Comparison of ENCODE assay signal across 1 cellular context in the genomic region with DNA sequence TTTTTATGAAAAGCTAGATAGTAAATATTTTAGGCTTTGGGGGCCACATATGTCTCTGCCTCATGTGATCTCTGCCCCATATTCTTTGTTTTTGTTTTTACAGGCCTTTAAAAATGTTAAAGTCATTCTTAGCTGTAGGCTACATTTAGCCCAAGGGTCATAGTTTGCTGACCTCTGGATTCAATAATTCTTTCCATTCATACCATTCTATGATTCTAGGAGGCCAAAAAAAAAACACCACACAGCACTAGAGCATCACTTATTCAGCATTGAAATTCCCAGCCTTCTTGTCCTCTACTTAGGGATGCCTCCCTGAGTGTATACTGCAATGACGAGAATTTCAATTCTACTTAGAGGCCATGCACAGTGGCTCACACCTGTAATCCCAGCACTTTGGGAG.
TF ChIP-seq lines count a peak whose summit lies in the region.

No MANE protein-coding gene starts in this region.

TF ChIP-seq in GM23338, 12 proteins besides CTCF, POLR2A, EP300 and RAD21 (continued from another document):
- TF ChIP-seq, protein P1, sequence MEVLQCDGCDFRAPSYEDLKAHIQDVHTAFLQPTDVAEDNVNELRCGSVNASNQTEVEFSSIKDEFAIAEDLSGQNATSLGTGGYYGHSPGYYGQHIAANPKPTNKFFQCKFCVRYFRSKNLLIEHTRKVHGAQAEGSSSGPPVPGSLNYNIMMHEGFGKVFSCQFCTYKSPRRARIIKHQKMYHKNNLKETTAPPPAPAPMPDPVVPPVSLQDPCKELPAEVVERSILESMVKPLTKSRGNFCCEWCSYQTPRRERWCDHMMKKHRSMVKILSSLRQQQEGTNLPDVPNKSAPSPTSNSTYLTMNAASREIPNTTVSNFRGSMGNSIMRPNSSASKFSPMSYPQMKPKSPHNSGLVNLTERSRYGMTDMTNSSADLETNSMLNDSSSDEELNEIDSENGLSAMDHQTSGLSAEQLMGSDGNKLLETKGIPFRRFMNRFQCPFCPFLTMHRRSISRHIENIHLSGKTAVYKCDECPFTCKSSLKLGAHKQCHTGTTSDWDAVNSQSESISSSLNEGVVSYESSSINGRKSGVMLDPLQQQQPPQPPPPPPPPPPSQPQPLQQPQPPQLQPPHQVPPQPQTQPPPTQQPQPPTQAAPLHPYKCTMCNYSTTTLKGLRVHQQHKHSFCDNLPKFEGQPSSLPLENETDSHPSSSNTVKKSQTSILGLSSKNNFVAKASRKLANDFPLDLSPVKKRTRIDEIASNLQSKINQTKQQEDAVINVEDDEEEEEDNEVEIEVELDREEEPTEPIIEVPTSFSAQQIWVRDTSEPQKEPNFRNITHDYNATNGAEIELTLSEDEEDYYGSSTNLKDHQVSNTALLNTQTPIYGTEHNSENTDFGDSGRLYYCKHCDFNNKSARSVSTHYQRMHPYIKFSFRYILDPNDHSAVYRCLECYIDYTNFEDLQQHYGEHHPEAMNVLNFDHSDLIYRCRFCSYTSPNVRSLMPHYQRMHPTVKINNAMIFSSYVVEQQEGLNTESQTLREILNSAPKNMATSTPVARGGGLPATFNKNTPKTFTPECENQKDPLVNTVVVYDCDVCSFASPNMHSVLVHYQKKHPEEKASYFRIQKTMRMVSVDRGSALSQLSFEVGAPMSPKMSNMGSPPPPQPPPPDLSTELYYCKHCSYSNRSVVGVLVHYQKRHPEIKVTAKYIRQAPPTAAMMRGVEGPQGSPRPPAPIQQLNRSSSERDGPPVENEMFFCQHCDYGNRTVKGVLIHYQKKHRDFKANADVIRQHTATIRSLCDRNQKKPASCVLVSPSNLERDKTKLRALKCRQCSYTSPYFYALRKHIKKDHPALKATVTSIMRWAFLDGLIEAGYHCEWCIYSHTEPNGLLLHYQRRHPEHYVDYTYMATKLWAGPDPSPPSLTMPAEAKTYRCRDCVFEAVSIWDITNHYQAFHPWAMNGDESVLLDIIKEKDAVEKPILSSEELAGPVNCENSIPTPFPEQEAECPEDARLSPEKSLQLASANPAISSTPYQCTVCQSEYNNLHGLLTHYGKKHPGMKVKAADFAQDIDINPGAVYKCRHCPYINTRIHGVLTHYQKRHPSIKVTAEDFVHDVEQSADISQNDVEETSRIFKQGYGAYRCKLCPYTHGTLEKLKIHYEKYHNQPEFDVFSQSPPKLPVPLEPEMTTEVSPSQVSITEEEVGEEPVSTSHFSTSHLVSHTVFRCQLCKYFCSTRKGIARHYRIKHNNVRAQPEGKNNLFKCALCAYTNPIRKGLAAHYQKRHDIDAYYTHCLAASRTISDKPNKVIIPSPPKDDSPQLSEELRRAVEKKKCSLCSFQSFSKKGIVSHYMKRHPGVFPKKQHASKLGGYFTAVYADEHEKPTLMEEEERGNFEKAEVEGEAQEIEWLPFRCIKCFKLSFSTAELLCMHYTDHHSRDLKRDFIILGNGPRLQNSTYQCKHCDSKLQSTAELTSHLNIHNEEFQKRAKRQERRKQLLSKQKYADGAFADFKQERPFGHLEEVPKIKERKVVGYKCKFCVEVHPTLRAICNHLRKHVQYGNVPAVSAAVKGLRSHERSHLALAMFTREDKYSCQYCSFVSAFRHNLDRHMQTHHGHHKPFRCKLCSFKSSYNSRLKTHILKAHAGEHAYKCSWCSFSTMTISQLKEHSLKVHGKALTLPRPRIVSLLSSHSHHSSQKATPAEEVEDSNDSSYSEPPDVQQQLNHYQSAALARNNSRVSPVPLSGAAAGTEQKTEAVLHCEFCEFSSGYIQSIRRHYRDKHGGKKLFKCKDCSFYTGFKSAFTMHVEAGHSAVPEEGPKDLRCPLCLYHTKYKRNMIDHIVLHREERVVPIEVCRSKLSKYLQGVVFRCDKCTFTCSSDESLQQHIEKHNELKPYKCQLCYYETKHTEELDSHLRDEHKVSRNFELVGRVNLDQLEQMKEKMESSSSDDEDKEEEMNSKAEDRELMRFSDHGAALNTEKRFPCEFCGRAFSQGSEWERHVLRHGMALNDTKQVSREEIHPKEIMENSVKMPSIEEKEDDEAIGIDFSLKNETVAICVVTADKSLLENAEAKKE (CRISPR knock-in tag; IDR thresholded peaks at IDR 0.05), result no peak
- TF ChIP-seq ZNF331 (CRISPR knock-in tag; IDR thresholded peaks at IDR 0.05; ENCODE audit: low read depth) (no peak), CREB1 (CRISPR knock-in tag; IDR thresholded peaks at IDR 0.05; ENCODE audit: low read depth) (no peak), EZH2phosphoT487 (IDR thresholded peaks at IDR 0.05; ENCODE audit: unreplicated experiment) (no peak), ETS1 (IDR thresholded peaks at IDR 0.05) (no peak), EZH2 (IDR thresholded peaks at IDR 0.05; ENCODE audit: low read depth, unreplicated experiment) (no peak), JUNB (IDR thresholded peaks at IDR 0.05; ENCODE audit: unreplicated experiment) (no peak)
- TF ChIP-seq, protein P2, sequence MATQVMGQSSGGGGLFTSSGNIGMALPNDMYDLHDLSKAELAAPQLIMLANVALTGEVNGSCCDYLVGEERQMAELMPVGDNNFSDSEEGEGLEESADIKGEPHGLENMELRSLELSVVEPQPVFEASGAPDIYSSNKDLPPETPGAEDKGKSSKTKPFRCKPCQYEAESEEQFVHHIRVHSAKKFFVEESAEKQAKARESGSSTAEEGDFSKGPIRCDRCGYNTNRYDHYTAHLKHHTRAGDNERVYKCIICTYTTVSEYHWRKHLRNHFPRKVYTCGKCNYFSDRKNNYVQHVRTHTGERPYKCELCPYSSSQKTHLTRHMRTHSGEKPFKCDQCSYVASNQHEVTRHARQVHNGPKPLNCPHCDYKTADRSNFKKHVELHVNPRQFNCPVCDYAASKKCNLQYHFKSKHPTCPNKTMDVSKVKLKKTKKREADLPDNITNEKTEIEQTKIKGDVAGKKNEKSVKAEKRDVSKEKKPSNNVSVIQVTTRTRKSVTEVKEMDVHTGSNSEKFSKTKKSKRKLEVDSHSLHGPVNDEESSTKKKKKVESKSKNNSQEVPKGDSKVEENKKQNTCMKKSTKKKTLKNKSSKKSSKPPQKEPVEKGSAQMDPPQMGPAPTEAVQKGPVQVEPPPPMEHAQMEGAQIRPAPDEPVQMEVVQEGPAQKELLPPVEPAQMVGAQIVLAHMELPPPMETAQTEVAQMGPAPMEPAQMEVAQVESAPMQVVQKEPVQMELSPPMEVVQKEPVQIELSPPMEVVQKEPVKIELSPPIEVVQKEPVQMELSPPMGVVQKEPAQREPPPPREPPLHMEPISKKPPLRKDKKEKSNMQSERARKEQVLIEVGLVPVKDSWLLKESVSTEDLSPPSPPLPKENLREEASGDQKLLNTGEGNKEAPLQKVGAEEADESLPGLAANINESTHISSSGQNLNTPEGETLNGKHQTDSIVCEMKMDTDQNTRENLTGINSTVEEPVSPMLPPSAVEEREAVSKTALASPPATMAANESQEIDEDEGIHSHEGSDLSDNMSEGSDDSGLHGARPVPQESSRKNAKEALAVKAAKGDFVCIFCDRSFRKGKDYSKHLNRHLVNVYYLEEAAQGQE (IDR thresholded peaks at IDR 0.05; ENCODE audit: unreplicated experiment), result no peak
TF ChIP-seq in GM23338: peak in this region for 0.
